Comparison of ENCODE assay signal across 1 cellular context in genomic region chr9:38319496-38320173, GRCh38.
TF ChIP-seq lines count a peak whose summit lies in the region.

No MANE protein-coding gene starts in this region.

TF ChIP-seq in A549, 52 proteins besides CTCF, POLR2A, EP300 and RAD21 (continued from another document):
- TF ChIP-seq HOXA7 (CRISPR knock-in tag; IDR thresholded peaks at IDR 0.05): no peak
- no peak for TF ChIP-seq NR3C1 (IDR thresholded peaks at IDR 0.05)
- no peak for TF ChIP-seq CHD2 (IDR thresholded peaks at IDR 0.05; ENCODE audit: low read length, partially characterized antibody)
- no peak for TF ChIP-seq KDM1A (IDR thresholded peaks at IDR 0.05; ENCODE audit: low read depth)
- no peak for TF ChIP-seq HOXB5 (CRISPR knock-in tag; IDR thresholded peaks at IDR 0.05)
TF ChIP-seq in A549: peak in this region for 0.
